ENCODE assay signal across 17 cellular contexts in genomic region chr2:216932806-216933579, GRCh38.
A peak's percentile ranks its signal among the peaks of the same experiment; 100 is the strongest.
DNase-seq lines count a peak whose midpoint lies in the region; ATAC-seq and TF ChIP-seq lines count a peak whose summit lies in the region.
"Had no signal": no experiment of that assay in that cellular context is flagged by ENCODE, and none has a peak within 500 bp of the region (broad histone marks: within the 10 kb centered on the region; RNA-seq: fewer than 3 reads in every experiment).

No MANE protein-coding gene starts in this region.

- no peaks in the 10 kb centered on the region for H3K4me1 ChIP-seq in GM23338 (ENCODE audit: insufficient read depth)
- H3K4me1 ChIP-seq in body of pancreas, result no peaks in the 10 kb centered on the region

- H3K4me3 Mint-ChIP-seq in GM23338, result no peak overlapping the region
- no peak overlapping the region for H3K4me3 Mint-ChIP-seq in nephron

- peaks cover 9% of the 10 kb centered on the region; the same call in 1 of the 2 replicates for H3K9me2 ChIP-seq in GM23338 (ENCODE audit: insufficient read depth)

- H3K4me2 ChIP-seq in GM23338, result no peak overlapping the region

- no peaks in the 10 kb centered on the region for H4K20me1 ChIP-seq in GM23338 (replicated peaks; ENCODE audit: insufficient read depth)

- no peak for TF ChIP-seq POLR2A in body of pancreas (IDR thresholded peaks at IDR 0.05)

- DNase-seq in GM23338 (ENCODE audit: low spot score), result no peak
- peak; percentile 76 for DNase-seq in NCI-H446 treated with DMSO at 0.1 percent for 48 hours (lab: John Stamatoyannopoulos, UW)
- DNase-seq in cerebellar cortex (ENCODE audit: low spot score), result peak; percentile 82
- DNase-seq in body of pancreas, result no peak
- DNase-seq in COLO668 (lab: John Stamatoyannopoulos, UW; ENCODE audit: unreplicated experiment), result no peak
- DNase-seq: AML-193, DMS79, HCEC 1CT, KBM-7, MV-4-11, NCI-H1417, NCI-H2029, NCI-H526, RPMI8226, SIG-M5 had no signal

- H3K9me3 Mint-ChIP-seq in GM23338 (peaks cover 6% of the 10 kb centered on the region; the same call in 1 of the 3 replicates), nephron (no peaks in the 10 kb centered on the region)

- H2AFZ ChIP-seq in GM23338, result 0 out of 2 replicates have a peak overlapping the region, but pooled peaks have one; percentile 4

- H3K4me1 Mint-ChIP-seq in GM23338 (peaks cover 4% of the 10 kb centered on the region; the same call in 2 of the 3 replicates), nephron (peaks cover 26% of the 10 kb centered on the region)

- no peaks in the 10 kb centered on the region for H3F3A ChIP-seq in GM23338 (replicated peaks; ENCODE audit: low read depth)

- H3K36me3 ChIP-seq in GM23338 (ENCODE audit: insufficient read depth) (no peaks in the 10 kb centered on the region), body of pancreas (replicated peaks in 1 of 2; ENCODE audit: insufficient read depth in 1 of 2, low read depth in 2 of 2) (no peaks in the 10 kb centered on the region)

- intact Hi-C loops in body of pancreas (cut with DNase I), result no loop called here

- H3K79me2 ChIP-seq in GM23338 (replicated peaks; ENCODE audit: insufficient read depth), result no peaks in the 10 kb centered on the region

- H3K36me3 Mint-ChIP-seq in GM23338 (ENCODE audit: low read depth) (no peaks in the 10 kb centered on the region), nephron (ENCODE audit: low read depth) (no peaks in the 10 kb centered on the region)

- 72 to 87% methylated on average over 12 of the region's 12 CpGs for WGBS in body of pancreas, 2 donors

- H3K9me3 ChIP-seq in body of pancreas, result no peaks in the 10 kb centered on the region

- H3K4me3 ChIP-seq in GM23338 (no peak overlapping the region), body of pancreas (no peak overlapping the region)

- H3K27ac Mint-ChIP-seq in GM23338 (no peak overlapping the region), nephron (peak overlapping the region in 2 of 3 experiments; percentile 53 to 73)

- H3K27me3 ChIP-seq in GM23338 (ENCODE audit: insufficient read depth) (no peaks in the 10 kb centered on the region), body of pancreas (no peaks in the 10 kb centered on the region)

- ATAC-seq in GM23338 (no peak), body of pancreas (no peak), HG03469 (IDR thresholded peaks at IDR 0.05; ENCODE audit: unreplicated experiment) (no peak)

- TF ChIP-seq CTCF in GM23338 (conservative IDR thresholded peaks at IDR 0.05; ENCODE audit: low read depth in 2 of 2) (no peak), nephron (IDR thresholded peaks at IDR 0.05; ENCODE audit: unreplicated experiment in 3 of 3) (no peak), body of pancreas (IDR thresholded peaks at IDR 0.05) (no peak)

- H3K27ac ChIP-seq in GM23338 (ENCODE audit: low read depth) (no peak overlapping the region), body of pancreas (no peak overlapping the region)

- H3K27me3 Mint-ChIP-seq in GM23338 (ENCODE audit: insufficient read depth, low read depth, poor library complexity), result peaks cover 2% of the 10 kb centered on the region
- peaks cover 4% of the 10 kb centered on the region for H3K27me3 Mint-ChIP-seq in nephron (ENCODE audit: low read depth)

TF ChIP-seq in GM23338, 12 proteins besides CTCF, POLR2A, EP300 and RAD21 (continues in another document):
- TF ChIP-seq ETS1 (IDR thresholded peaks at IDR 0.05), result no peak
- no peak for TF ChIP-seq ZNF331 (CRISPR knock-in tag; IDR thresholded peaks at IDR 0.05; ENCODE audit: low read depth)
- no peak for TF ChIP-seq REST (IDR thresholded peaks at IDR 0.05; ENCODE audit: unreplicated experiment)
- no peak for TF ChIP-seq EZH2phosphoT487 (IDR thresholded peaks at IDR 0.05; ENCODE audit: unreplicated experiment)
- no peak for TF ChIP-seq NANOG (IDR thresholded peaks at IDR 0.05; ENCODE audit: borderline replicate concordance)
- TF ChIP-seq CREB1 (CRISPR knock-in tag; IDR thresholded peaks at IDR 0.05; ENCODE audit: low read depth), result no peak
- TF ChIP-seq STAT1 (IDR thresholded peaks at IDR 0.05; ENCODE audit: unreplicated experiment), result no peak
- no peak for TF ChIP-seq ZNF114 (CRISPR knock-in tag; IDR thresholded peaks at IDR 0.05)
- no peak for TF ChIP-seq EZH2 (IDR thresholded peaks at IDR 0.05; ENCODE audit: low read depth, unreplicated experiment)
- TF ChIP-seq POLR2AphosphoS5 (IDR thresholded peaks at IDR 0.05; ENCODE audit: low read depth), result no peak

Comparison
In these comparisons a context has a peak if more than half of its experiments do, and no peak if none do; other contexts are left out.
1. DNase-seq: peak in NCI-H446 treated with DMSO at 0.1 percent for 48 hours (single experiment) and cerebellar cortex (single experiment); none in GM23338 (single experiment), body of pancreas (0 of 4) and COLO668 (single experiment).